In the genomic region with DNA sequence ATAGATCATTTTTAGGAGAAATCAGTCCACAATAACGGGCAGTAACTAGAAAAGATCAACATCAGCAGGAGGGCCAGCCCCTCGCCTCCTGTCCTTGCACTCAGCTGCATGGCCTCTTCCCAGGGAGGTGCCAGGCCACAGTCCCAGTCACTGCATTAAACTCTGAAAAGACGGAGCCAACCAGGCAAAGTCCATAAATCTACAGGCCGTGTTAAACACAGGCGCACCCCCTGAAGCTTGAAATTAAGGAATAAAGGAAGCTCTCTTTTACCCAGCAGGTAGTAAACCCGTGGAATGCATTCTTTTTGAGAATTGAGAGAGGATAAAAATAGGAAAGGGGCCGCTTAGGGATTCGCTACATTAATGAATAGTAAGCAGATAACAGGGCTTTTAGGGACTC, we compare ENCODE assay signal across 17 cellular contexts. TPM values are rescaled to one million over a fixed set of nuclear protein-coding genes. Genes with fewer than 3 reads are reported as not detected.
DNase-seq lines count a peak whose midpoint lies in the region; ATAC-seq, FAIRE-seq and TF ChIP-seq lines count a peak whose summit lies in the region.
"Had no signal": no experiment of that assay in that cellular context is flagged by ENCODE, and none has a peak within 500 bp of the region (broad histone marks: within the 10 kb centered on the region; RNA-seq: fewer than 3 reads in every experiment).

No MANE protein-coding gene starts in this region.

- peaks cover 5% of the 10 kb centered on the region for H3K4me1 Mint-ChIP-seq in stimulated activated memory B cell treated with anti-CD40 and anti-IgM and Interleukin-4, amounts not matched to agents 10 μg/mL and 1 μg/mL and 100 μg/mL, for 72 hours
- no peaks in the 10 kb centered on the region for H3K4me1 Mint-ChIP-seq in activated CD8-positive, alpha-beta memory T cell treated with anti-CD3 and anti-CD28 coated beads, Interleukin-2, amount 10 ng/mL, durations not matched to agents 7 days and 5 days

- H3K4me2 ChIP-seq in K562 (ENCODE audit: insufficient read depth, low read length): no peak overlapping the region
- H3K4me2 ChIP-seq: KMS-11, PC-9 had no signal

- H3K9me3 ChIP-seq in K562 (replicated peaks; ENCODE audit: control insufficient read depth, insufficient read depth, low read depth, low read length) (no peaks in the 10 kb centered on the region; the same call in 1 of the 2 replicates), liver (ENCODE audit: control insufficient read depth in 4 of 4, low read length in 3 of 4) (no peaks in the 10 kb centered on the region)
- H3K9me3 ChIP-seq: prostate gland had no signal

- ATAC-seq in K562 (no peak), GM21360 (IDR thresholded peaks at IDR 0.05; ENCODE audit: unreplicated experiment) (no peak)
- no peak for ATAC-seq in stimulated activated memory B cell treated with anti-CD40 and anti-IgM and Interleukin-4, amounts not matched to agents 10 μg/mL and 1 μg/mL and 100 μg/mL, for 72 hours
- no peak for ATAC-seq in activated CD8-positive, alpha-beta memory T cell treated with anti-CD3 and anti-CD28 coated beads, Interleukin-2, amount 10 ng/mL, durations not matched to agents 7 days and 5 days
- ATAC-seq: activated CD4-positive, CD25-positive, alpha-beta regulatory T cell treated with anti-CD3 and anti-CD28 coated beads, Interleukin-2, amount 50 U/mL, for 24 hours had no signal

- H3K9me1 ChIP-seq in K562 (ENCODE audit: control insufficient read depth, insufficient read depth, low read length): no peaks in the 10 kb centered on the region

- no peak for TF ChIP-seq CTCF in K562 (IDR thresholded peaks at IDR 0.05 in 2 of 3, conservative IDR thresholded peaks at IDR 0.05 in 1 of 3; ENCODE audit: insufficient read depth in 2 of 3, low read depth in 1 of 3, low read length in 3 of 3)
- TF ChIP-seq CTCF in liver (IDR thresholded peaks at IDR 0.05; ENCODE audit: low read depth, low read length, missing input control): no peak

- TF ChIP-seq POLR2A in K562 (conservative IDR thresholded peaks at IDR 0.05): no peak

- no peak overlapping the region for H3K9ac ChIP-seq in K562 (ENCODE audit: insufficient read depth in 1 of 2, low read depth in 2 of 2, low read length in 2 of 2)
- H3K9ac ChIP-seq in liver (ENCODE audit: low read depth in 1 of 2, low read length in 2 of 2): no peak overlapping the region
- H3K9ac ChIP-seq: KMS-11 had no signal

- 8% methylated on average over 8 of the region's 8 CpGs for WGBS in K562 (ENCODE audit: insufficient coverage, low coverage, missing lambda C conversion rate)
- WGBS in liver: 51% methylated on average over 8 of the region's 8 CpGs

- in situ Hi-C loops in K562 (cut with MboI): no loop called here

- no peaks in the 10 kb centered on the region for H3K79me2 ChIP-seq in K562 (ENCODE audit: control insufficient read depth, insufficient read depth, low read length)

- H4K20me1 ChIP-seq in K562 (replicated peaks; ENCODE audit: control insufficient read depth, insufficient read depth, low read length): peaks cover 14% of the 10 kb centered on the region; the same call in 1 of the 2 replicates

- intact Hi-C loops in K562 (cut with micrococcal nuclease): no loop called here

- no peaks in the 10 kb centered on the region for H3K9me3 Mint-ChIP-seq in stimulated activated memory B cell treated with anti-CD40 and anti-IgM and Interleukin-4, amounts not matched to agents 10 μg/mL and 1 μg/mL and 100 μg/mL, for 72 hours
- peaks cover under 1% of the 10 kb centered on the region for H3K9me3 Mint-ChIP-seq in activated CD8-positive, alpha-beta memory T cell treated with anti-CD3 and anti-CD28 coated beads, Interleukin-2, amount 10 ng/mL, durations not matched to agents 7 days and 5 days (ENCODE audit: low read depth)

- H3K4me1 ChIP-seq in K562 (replicated peaks in 1 of 2; ENCODE audit: control insufficient read depth in 2 of 2, insufficient read depth in 2 of 2, low read length in 2 of 2) (peaks cover 0 to 12% of the 10 kb centered on the region in 2 experiments; a peak in 1 of 5 replicates), liver (ENCODE audit: control insufficient read depth in 4 of 4, insufficient read depth in 4 of 4, low read length in 3 of 4) (peaks cover 15 to 70% (median 55%) of the 10 kb centered on the region in 4 donors)

- H3K36me3 ChIP-seq in K562 (ENCODE audit: control insufficient read depth, insufficient read depth, low read length) (no peaks in the 10 kb centered on the region), liver (ENCODE audit: control insufficient read depth in 4 of 4, insufficient read depth in 3 of 4, low read depth in 1 of 4, low read length in 3 of 4) (peaks cover 0 to 29% (median 26%) of the 10 kb centered on the region in 4 donors)
- H3K36me3 ChIP-seq: prostate gland had no signal

- no peak overlapping the region for H2AFZ ChIP-seq in K562 (ENCODE audit: low read depth, low read length)
- H2AFZ ChIP-seq: PC-9 had no signal

- TF ChIP-seq EP300 in Ishikawa (IDR thresholded peaks at IDR 0.05; ENCODE audit: borderline replicate concordance) (peak; percentile 49; the same call in 1 of the 2 replicates), K562 (IDR thresholded peaks at IDR 0.05; ENCODE audit: low read length) (no peak)

- DNase-seq in K562 (ENCODE audit: extremely low read depth in 1 of 4, low spot score in 3 of 4): no peak
- no peak for DNase-seq in activated CD4-positive, alpha-beta T cell treated with anti-CD3 and anti-CD28 coated beads, Interleukin-2, amount 50 U/mL, for 48 hours
- no peak for DNase-seq in activated CD8-positive, alpha-beta memory T cell treated with anti-CD3 and anti-CD28 coated beads, Interleukin-2, amount 10 ng/mL, durations not matched to agents 7 days and 5 days
- DNase-seq: cortex of kidney; NCI-H1436 treated with DMSO at 0.1 percent for 48 hours; NCI-H510A treated with DMSO at 0.1 percent for 48 hours; PC-9; stimulated activated CD4-positive, alpha-beta T cell treated with anti-CD3 and anti-CD28 coated beads, Interleukin-2, amount 100 ng/mL, for 24 hours; stimulated activated CD8-positive, alpha-beta memory T cell treated with anti-CD3 and anti-CD28 coated beads, Interleukin-4, amount 100 ng/mL, for 48 hours had no signal

- H3K4me3 ChIP-seq in K562 (no peak overlapping the region), liver (ENCODE audit: low read depth in 1 of 3, low read length in 3 of 3) (no peak overlapping the region)
- H3K4me3 ChIP-seq: PC-9, prostate gland had no signal

- CTCF ChIA-PET in K562 (lab: Yijun Ruan, JAX; ENCODE audit: low intra/inter-chr PET ratio): no interaction called here
- CTCF ChIA-PET in activated CD8-positive, alpha-beta memory T cell treated with anti-CD3 and anti-CD28 coated beads, Interleukin-2, amount 10 ng/mL, durations not matched to agents 7 days and 5 days (lab: Charles Lee): interaction anchor here (1.6 to 2.7 kb wide), 3 partner anchors 14 to 238 kb away, joined by 6 to 10 read pairs (median 8); no protein-coding TSS in a partner anchor

- peak overlapping the region; percentile 13 for H3K27ac Mint-ChIP-seq in stimulated activated memory B cell treated with anti-CD40 and anti-IgM and Interleukin-4, amounts not matched to agents 10 μg/mL and 1 μg/mL and 100 μg/mL, for 72 hours
- no peak overlapping the region for H3K27ac Mint-ChIP-seq in activated CD8-positive, alpha-beta memory T cell treated with anti-CD3 and anti-CD28 coated beads, Interleukin-2, amount 10 ng/mL, durations not matched to agents 7 days and 5 days

- peak; percentile 37 for FAIRE-seq in K562 (lab: Jason Lieb, UNC)

- H3K27me3 Mint-ChIP-seq in stimulated activated memory B cell treated with anti-CD40 and anti-IgM and Interleukin-4, amounts not matched to agents 10 μg/mL and 1 μg/mL and 100 μg/mL, for 72 hours: no peaks in the 10 kb centered on the region
- H3K27me3 Mint-ChIP-seq in activated CD8-positive, alpha-beta memory T cell treated with anti-CD3 and anti-CD28 coated beads, Interleukin-2, amount 10 ng/mL, durations not matched to agents 7 days and 5 days: no peaks in the 10 kb centered on the region

- peaks cover 25 to 66% of the 10 kb centered on the region in 2 experiments for H3K27me3 ChIP-seq in K562 (ENCODE audit: control insufficient read depth in 2 of 2, insufficient read depth in 2 of 2, low read length in 2 of 2)
- H3K27me3 ChIP-seq in liver (ENCODE audit: control insufficient read depth in 4 of 4, insufficient read depth in 4 of 4, low read length in 3 of 4): no peaks in the 10 kb centered on the region

- no peak overlapping the region for H3K4me3 Mint-ChIP-seq in stimulated activated memory B cell treated with anti-CD40 and anti-IgM and Interleukin-4, amounts not matched to agents 10 μg/mL and 1 μg/mL and 100 μg/mL, for 72 hours
- no peak overlapping the region for H3K4me3 Mint-ChIP-seq in activated CD8-positive, alpha-beta memory T cell treated with anti-CD3 and anti-CD28 coated beads, Interleukin-2, amount 10 ng/mL, durations not matched to agents 7 days and 5 days

- H3K36me3 Mint-ChIP-seq in stimulated activated memory B cell treated with anti-CD40 and anti-IgM and Interleukin-4, amounts not matched to agents 10 μg/mL and 1 μg/mL and 100 μg/mL, for 72 hours: peaks cover 27% of the 10 kb centered on the region
- peaks cover 3% of the 10 kb centered on the region for H3K36me3 Mint-ChIP-seq in activated CD8-positive, alpha-beta memory T cell treated with anti-CD3 and anti-CD28 coated beads, Interleukin-2, amount 10 ng/mL, durations not matched to agents 7 days and 5 days

- POLR2A ChIA-PET in K562 (lab: Yijun Ruan, JAX): interaction anchor here (1.9 kb wide), 1 partner anchor 10 kb away, joined by 8 read pairs; no protein-coding TSS in a partner anchor

- BruUV-seq in K562 (replicated peaks; lab: Mats Ljungman, UMichigan): no TSS peak

- TF ChIP-seq RAD21 in Ishikawa (IDR thresholded peaks at IDR 0.05; ENCODE audit: low read depth): no peak
- no peak for TF ChIP-seq RAD21 in K562 (CRISPR knock-in tag; conservative IDR thresholded peaks at IDR 0.05 in 1 of 2, IDR thresholded peaks at IDR 0.05 in 1 of 2)
- peak in 1 of 2 donors; percentile 12 for TF ChIP-seq RAD21 in liver (IDR thresholded peaks at IDR 0.05)

- H3K27ac ChIP-seq in K562 (ENCODE audit: extremely low read depth, low read depth, low read length): no peak overlapping the region
- no peak overlapping the region for H3K27ac ChIP-seq in liver (ENCODE audit: low read depth in 1 of 2, low read length in 2 of 2)
- H3K27ac ChIP-seq: C4-2B, KMS-11, PC-9 had no signal

RNA-seq across cellular contexts. Expression of gene H6PD, which starts 18.4 kb away (rescaled TPM):
- 1.6 and 4.4 TPM in 2 replicates for total RNA-seq in K562 (2011; cell fraction: chromatin; rRNA removed; ENCODE audit: low replicate concordance)
- 3.2 and 3.8 TPM in 2 replicates for total RNA-seq in K562 (2011; cell fraction: nucleolus; rRNA removed)
- 3.3 and 3.5 TPM in 2 replicates for total RNA-seq in K562 (2011; cell fraction: nucleoplasm; rRNA removed)
- total RNA-seq in K562 (2014; rRNA removed) (1.0 and 1.5 TPM in 2 replicates), K562 (2014; rRNA removed; fragmentation: Illumina TruSeq; extraction: Trizol) (0.84 and 1.2 TPM in 2 replicates), K562 (2015; rRNA removed; fragmentation: Illumina TruSeq; extraction: Trizol) (1.5 and 1.7 TPM in 2 replicates), K562 (2021) (1.8 and 2.5 TPM in 2 replicates), liver (100 to 1,000 TPM in 1 of 2 donors, 10 to 100 TPM in 1; 47.7 to 134 TPM)
- polyA plus RNA-seq in K562 (2011; rRNA removed) (0.82 and 1.9 TPM in 2 replicates), K562 (2014; fragmentation: Illumina TruSeq; extraction: Trizol) (0.95 and 1.1 TPM in 2 replicates), K562 (2014; fragmentation: Nextera tagmentation; extraction: Ambion mirVana) (under 1 TPM; 0.04 to 0.08 TPM), K562 (2014; rRNA removed) (1.1 and 1.2 TPM in 2 replicates), liver (10 to 100 TPM; 28.9 to 65.8 TPM)
- 1.4 and 1.8 TPM in 2 replicates for polyA plus RNA-seq in K562 (2011; cell fraction: cytosol; rRNA removed)
- polyA plus RNA-seq in K562 (2011; cell fraction: nucleus; rRNA removed): 1.7 and 1.8 TPM in 2 replicates
- 1.5 and 6.3 TPM in 2 replicates for polyA plus RNA-seq in K562 (2012)
- polyA minus RNA-seq in K562 (2011; rRNA and poly(A)+ RNA removed): 0.95 and 1.0 TPM in 2 replicates
- 1.7 and 2.8 TPM in 2 replicates for polyA minus RNA-seq in K562 (2011; cell fraction: cytosol; rRNA and poly(A)+ RNA removed)
- 0.81 and 1.00 TPM in 2 replicates for polyA minus RNA-seq in K562 (2011; cell fraction: nucleus; rRNA and poly(A)+ RNA removed)
- 10 to 100 TPM; 13.2 to 13.5 TPM for total RNA-seq in activated CD8-positive, alpha-beta memory T cell treated with anti-CD3 and anti-CD28 coated beads, Interleukin-2, amount 10 ng/mL, durations not matched to agents 7 days and 5 days

RNA-seq across cellular contexts. Expression of gene SPSB1, which starts 39.7 kb away (rescaled TPM):
- not detected in 2 replicates for total RNA-seq in K562 (2011; cell fraction: chromatin; rRNA removed; ENCODE audit: low replicate concordance)
- 0.33 TPM in 1 of 2 replicates, not detected in the other for total RNA-seq in K562 (2011; cell fraction: nucleolus; rRNA removed)
- total RNA-seq in K562 (2011; cell fraction: nucleoplasm; rRNA removed): not detected in 2 replicates
- total RNA-seq in K562 (2014; rRNA removed): 0.08 TPM in 1 of 2 replicates, not detected in the other
- total RNA-seq in K562 (2014; rRNA removed; fragmentation: Illumina TruSeq; extraction: Trizol): not detected in 2 replicates
- 0.08 TPM in 1 of 2 replicates, not detected in the other for total RNA-seq in K562 (2015; rRNA removed; fragmentation: Illumina TruSeq; extraction: Trizol)
- total RNA-seq in K562 (2021): 0.22 and 0.35 TPM in 2 replicates
- polyA plus RNA-seq in K562 (2011; rRNA removed): 0.09 and 0.14 TPM in 2 replicates
- 0.04 and 0.15 TPM in 2 replicates for polyA plus RNA-seq in K562 (2011; cell fraction: cytosol; rRNA removed)
- polyA plus RNA-seq in K562 (2011; cell fraction: nucleus; rRNA removed): 0.17 TPM in 1 of 2 replicates, not detected in the other
- polyA plus RNA-seq in K562 (2012): 0.09 and 0.10 TPM in 2 replicates
- polyA plus RNA-seq in K562 (2014; fragmentation: Illumina TruSeq; extraction: Trizol): 0.22 TPM in 1 of 2 replicates, not detected in the other
- under 1 TPM in 1 of 2 experiments, not detected in 1; 0.06 TPM for polyA plus RNA-seq in K562 (2014; fragmentation: Nextera tagmentation; extraction: Ambion mirVana)
- polyA plus RNA-seq in K562 (2014; rRNA removed): 0.65 TPM in 1 of 2 replicates, not detected in the other
- polyA minus RNA-seq in K562 (2011; rRNA and poly(A)+ RNA removed): 0.12 TPM in 1 of 2 replicates, not detected in the other
- 0.55 TPM in 1 of 2 replicates, not detected in the other for polyA minus RNA-seq in K562 (2011; cell fraction: cytosol; rRNA and poly(A)+ RNA removed)
- 0.11 TPM in 1 of 2 replicates, not detected in the other for polyA minus RNA-seq in K562 (2011; cell fraction: nucleus; rRNA and poly(A)+ RNA removed)
- total RNA-seq in liver: 10 to 100 TPM in 1 of 2 donors, 1 to 10 TPM in 1; 4.1 to 19.1 TPM
- polyA plus RNA-seq in liver: 10 to 100 TPM; 10.4 to 22.6 TPM
- total RNA-seq in activated CD8-positive, alpha-beta memory T cell treated with anti-CD3 and anti-CD28 coated beads, Interleukin-2, amount 10 ng/mL, durations not matched to agents 7 days and 5 days: 1 to 10 TPM; 8.2 to 9.0 TPM
